Comparison of ENCODE assay signal across 26 cellular contexts in genomic region chr4:23718435-23718834, GRCh38.
DNase-seq lines count a peak whose midpoint lies in the region; ATAC-seq and TF ChIP-seq lines count a peak whose summit lies in the region.
"Had no signal": no experiment of that assay in that cellular context is flagged by ENCODE, and none has a peak within 500 bp of the region (broad histone marks: within the 10 kb centered on the region; RNA-seq: fewer than 3 reads in every experiment).

No MANE protein-coding gene starts in this region.

- H3K36me3 Mint-ChIP-seq in GM23338 (ENCODE audit: low read depth), result peaks cover 7% of the 10 kb centered on the region; the same call in 2 of the 3 replicates
- H3K36me3 Mint-ChIP-seq: CD14-positive monocyte; CD4-positive, alpha-beta memory T cell; CD4-positive, CD25-positive, alpha-beta regulatory T cell had no signal

- H2AFZ ChIP-seq in GM23338, result peak overlapping the region; percentile 72

- no peaks in the 10 kb centered on the region for H3K9me3 ChIP-seq in colonic mucosa
- H3K9me3 ChIP-seq in mucosa of descending colon, result no peaks in the 10 kb centered on the region
- H3K9me3 ChIP-seq: BE2C, BLaER1 had no signal

- H3K4me3 ChIP-seq in GM23338 (no peak overlapping the region), colonic mucosa (no peak overlapping the region), mucosa of descending colon (no peak overlapping the region), rectal smooth muscle tissue (ENCODE audit: low read length) (peak overlapping the region; percentile 36), lower leg skin (ENCODE audit: low read depth, poor library complexity, severe bottlenecking) (no peak overlapping the region)
- H3K4me3 ChIP-seq: BLaER1, GM12878 had no signal

- TF ChIP-seq POLR2A in lower leg skin (IDR thresholded peaks at IDR 0.05), result no peak

- no peak overlapping the region for H3K27ac Mint-ChIP-seq in GM23338
- H3K27ac Mint-ChIP-seq: CD14-positive monocyte; CD4-positive, alpha-beta memory T cell; CD4-positive, CD25-positive, alpha-beta regulatory T cell; CD8-positive, alpha-beta memory T cell had no signal

- peaks cover 8% of the 10 kb centered on the region for H3K4me1 Mint-ChIP-seq in GM23338
- H3K4me1 Mint-ChIP-seq: CD14-positive monocyte; CD4-positive, alpha-beta memory T cell; CD4-positive, CD25-positive, alpha-beta regulatory T cell; CD8-positive, alpha-beta memory T cell had no signal

- intact Hi-C loops in colonic mucosa (cut with DNase I), result no loop called here
- intact Hi-C loops in mucosa of descending colon (cut with DNase I, micrococcal nuclease), result no loop called here
- intact Hi-C loops in lower leg skin (cut with DNase I; ENCODE audit: low total_unique reads), result no loop called here

- H3K4me3 Mint-ChIP-seq in GM23338, result no peak overlapping the region
- H3K4me3 Mint-ChIP-seq: CD14-positive monocyte; CD4-positive, alpha-beta memory T cell; CD4-positive, CD25-positive, alpha-beta regulatory T cell; CD8-positive, alpha-beta memory T cell had no signal

- ATAC-seq in GM23338 (no peak), mucosa of descending colon (peak; percentile 79), HG02840 (IDR thresholded peaks at IDR 0.05; ENCODE audit: low FRiP score, unreplicated experiment) (no peak), HG03442 (IDR thresholded peaks at IDR 0.05; ENCODE audit: unreplicated experiment) (no peak)
- ATAC-seq: GM12878 had no signal

- DNase-seq in GM23338 (ENCODE audit: low spot score), result no peak
- DNase-seq in colonic mucosa, result no peak
- peak in 1 of 3 donors; percentile 32 for DNase-seq in mucosa of descending colon
- DNase-seq in lower leg skin (ENCODE audit: low spot score in 2 of 2), result no peak
- DNase-seq in stimulated activated naive CD4-positive, alpha-beta T cell (lab: John Stamatoyannopoulos, UW), result no peak
- DNase-seq: 8988T; ACHN; BE2C; C1 segment of cervical spinal cord; CD4-positive, alpha-beta memory T cell; CD4-positive, CD25-positive, alpha-beta regulatory T cell; CD8-positive, alpha-beta memory T cell; COR-L47; DMS 273 treated with DMSO at 0.1 percent for 48 hours; DMS153; DMS53; DMS79; DND-41; EL; GDM1 had no signal

- 88 to 96% methylated on average over 2 of the region's 2 CpGs for WGBS in lower leg skin, 2 donors

- no peak overlapping the region for H3K27ac ChIP-seq in GM23338 (ENCODE audit: low read depth)
- peak overlapping the region; percentile 73 for H3K27ac ChIP-seq in colonic mucosa
- no peak overlapping the region for H3K27ac ChIP-seq in rectal smooth muscle tissue (ENCODE audit: low read depth, low read length)
- H3K27ac ChIP-seq: BLaER1 had no signal

- H3K9me2 ChIP-seq in GM23338 (ENCODE audit: insufficient read depth), result peaks cover 5% of the 10 kb centered on the region

- TF ChIP-seq CTCF in GM23338 (conservative IDR thresholded peaks at IDR 0.05; ENCODE audit: low read depth in 2 of 2) (no peak), colonic mucosa (IDR thresholded peaks at IDR 0.05) (no peak), mucosa of descending colon (IDR thresholded peaks at IDR 0.05) (no peak), lower leg skin (IDR thresholded peaks at IDR 0.05) (no peak)

- H3F3A ChIP-seq in GM23338 (replicated peaks; ENCODE audit: low read depth), result no peaks in the 10 kb centered on the region

- peaks cover 5% of the 10 kb centered on the region; the same call in 1 of the 3 replicates for H3K9me3 Mint-ChIP-seq in GM23338

- H3K4me1 ChIP-seq in GM23338 (ENCODE audit: insufficient read depth), result no peaks in the 10 kb centered on the region
- H3K4me1 ChIP-seq in colonic mucosa, result peaks cover 3% of the 10 kb centered on the region
- peaks cover 6% of the 10 kb centered on the region for H3K4me1 ChIP-seq in mucosa of descending colon (ENCODE audit: low read depth)
- H3K4me1 ChIP-seq in rectal smooth muscle tissue (ENCODE audit: control insufficient read depth, insufficient read depth, low read length), result no peaks in the 10 kb centered on the region
- H3K4me1 ChIP-seq: BE2C, BLaER1 had no signal

- H3K79me2 ChIP-seq in GM23338 (replicated peaks; ENCODE audit: insufficient read depth), result no peaks in the 10 kb centered on the region

- no peaks in the 10 kb centered on the region for H3K36me3 ChIP-seq in GM23338 (ENCODE audit: insufficient read depth)
- no peaks in the 10 kb centered on the region for H3K36me3 ChIP-seq in colonic mucosa
- H3K36me3 ChIP-seq in mucosa of descending colon (ENCODE audit: low read depth), result no peaks in the 10 kb centered on the region
- H3K36me3 ChIP-seq in rectal smooth muscle tissue (ENCODE audit: control insufficient read depth, insufficient read depth, low read length), result no peaks in the 10 kb centered on the region
- H3K36me3 ChIP-seq: BE2C, BLaER1 had no signal

- H4K20me1 ChIP-seq in GM23338 (replicated peaks; ENCODE audit: insufficient read depth), result no peaks in the 10 kb centered on the region
- H4K20me1 ChIP-seq: BLaER1 had no signal

- no peak overlapping the region for H3K4me2 ChIP-seq in GM23338
- H3K4me2 ChIP-seq: BLaER1 had no signal

- H3K9ac ChIP-seq in colonic mucosa (ENCODE audit: low read depth in 2 of 2, low read length in 2 of 2) (peak overlapping the region in 1 of 2 donors; percentile 31), rectal smooth muscle tissue (ENCODE audit: low read length) (no peak overlapping the region)
- H3K9ac ChIP-seq: BLaER1 had no signal

- no peaks in the 10 kb centered on the region for H3K27me3 Mint-ChIP-seq in GM23338 (ENCODE audit: insufficient read depth, low read depth, poor library complexity)
- H3K27me3 Mint-ChIP-seq: CD4-positive, alpha-beta memory T cell; CD4-positive, CD25-positive, alpha-beta regulatory T cell; CD8-positive, alpha-beta memory T cell had no signal

- no peaks in the 10 kb centered on the region for H3K27me3 ChIP-seq in GM23338 (ENCODE audit: insufficient read depth)
- no peaks in the 10 kb centered on the region for H3K27me3 ChIP-seq in colonic mucosa
- H3K27me3 ChIP-seq in rectal smooth muscle tissue (ENCODE audit: control insufficient read depth, insufficient read depth, low read length), result no peaks in the 10 kb centered on the region
- H3K27me3 ChIP-seq: BE2C, BLaER1 had no signal

TF ChIP-seq in GM23338, 12 proteins besides CTCF, POLR2A, EP300 and RAD21 (continues in another document):
- TF ChIP-seq CREB1 (CRISPR knock-in tag; IDR thresholded peaks at IDR 0.05; ENCODE audit: low read depth), result no peak
- TF ChIP-seq NANOG (IDR thresholded peaks at IDR 0.05; ENCODE audit: borderline replicate concordance), result no peak
- TF ChIP-seq STAT1 (IDR thresholded peaks at IDR 0.05; ENCODE audit: unreplicated experiment), result no peak
- no peak for TF ChIP-seq EZH2 (IDR thresholded peaks at IDR 0.05; ENCODE audit: low read depth, unreplicated experiment)
- TF ChIP-seq, protein P1, sequence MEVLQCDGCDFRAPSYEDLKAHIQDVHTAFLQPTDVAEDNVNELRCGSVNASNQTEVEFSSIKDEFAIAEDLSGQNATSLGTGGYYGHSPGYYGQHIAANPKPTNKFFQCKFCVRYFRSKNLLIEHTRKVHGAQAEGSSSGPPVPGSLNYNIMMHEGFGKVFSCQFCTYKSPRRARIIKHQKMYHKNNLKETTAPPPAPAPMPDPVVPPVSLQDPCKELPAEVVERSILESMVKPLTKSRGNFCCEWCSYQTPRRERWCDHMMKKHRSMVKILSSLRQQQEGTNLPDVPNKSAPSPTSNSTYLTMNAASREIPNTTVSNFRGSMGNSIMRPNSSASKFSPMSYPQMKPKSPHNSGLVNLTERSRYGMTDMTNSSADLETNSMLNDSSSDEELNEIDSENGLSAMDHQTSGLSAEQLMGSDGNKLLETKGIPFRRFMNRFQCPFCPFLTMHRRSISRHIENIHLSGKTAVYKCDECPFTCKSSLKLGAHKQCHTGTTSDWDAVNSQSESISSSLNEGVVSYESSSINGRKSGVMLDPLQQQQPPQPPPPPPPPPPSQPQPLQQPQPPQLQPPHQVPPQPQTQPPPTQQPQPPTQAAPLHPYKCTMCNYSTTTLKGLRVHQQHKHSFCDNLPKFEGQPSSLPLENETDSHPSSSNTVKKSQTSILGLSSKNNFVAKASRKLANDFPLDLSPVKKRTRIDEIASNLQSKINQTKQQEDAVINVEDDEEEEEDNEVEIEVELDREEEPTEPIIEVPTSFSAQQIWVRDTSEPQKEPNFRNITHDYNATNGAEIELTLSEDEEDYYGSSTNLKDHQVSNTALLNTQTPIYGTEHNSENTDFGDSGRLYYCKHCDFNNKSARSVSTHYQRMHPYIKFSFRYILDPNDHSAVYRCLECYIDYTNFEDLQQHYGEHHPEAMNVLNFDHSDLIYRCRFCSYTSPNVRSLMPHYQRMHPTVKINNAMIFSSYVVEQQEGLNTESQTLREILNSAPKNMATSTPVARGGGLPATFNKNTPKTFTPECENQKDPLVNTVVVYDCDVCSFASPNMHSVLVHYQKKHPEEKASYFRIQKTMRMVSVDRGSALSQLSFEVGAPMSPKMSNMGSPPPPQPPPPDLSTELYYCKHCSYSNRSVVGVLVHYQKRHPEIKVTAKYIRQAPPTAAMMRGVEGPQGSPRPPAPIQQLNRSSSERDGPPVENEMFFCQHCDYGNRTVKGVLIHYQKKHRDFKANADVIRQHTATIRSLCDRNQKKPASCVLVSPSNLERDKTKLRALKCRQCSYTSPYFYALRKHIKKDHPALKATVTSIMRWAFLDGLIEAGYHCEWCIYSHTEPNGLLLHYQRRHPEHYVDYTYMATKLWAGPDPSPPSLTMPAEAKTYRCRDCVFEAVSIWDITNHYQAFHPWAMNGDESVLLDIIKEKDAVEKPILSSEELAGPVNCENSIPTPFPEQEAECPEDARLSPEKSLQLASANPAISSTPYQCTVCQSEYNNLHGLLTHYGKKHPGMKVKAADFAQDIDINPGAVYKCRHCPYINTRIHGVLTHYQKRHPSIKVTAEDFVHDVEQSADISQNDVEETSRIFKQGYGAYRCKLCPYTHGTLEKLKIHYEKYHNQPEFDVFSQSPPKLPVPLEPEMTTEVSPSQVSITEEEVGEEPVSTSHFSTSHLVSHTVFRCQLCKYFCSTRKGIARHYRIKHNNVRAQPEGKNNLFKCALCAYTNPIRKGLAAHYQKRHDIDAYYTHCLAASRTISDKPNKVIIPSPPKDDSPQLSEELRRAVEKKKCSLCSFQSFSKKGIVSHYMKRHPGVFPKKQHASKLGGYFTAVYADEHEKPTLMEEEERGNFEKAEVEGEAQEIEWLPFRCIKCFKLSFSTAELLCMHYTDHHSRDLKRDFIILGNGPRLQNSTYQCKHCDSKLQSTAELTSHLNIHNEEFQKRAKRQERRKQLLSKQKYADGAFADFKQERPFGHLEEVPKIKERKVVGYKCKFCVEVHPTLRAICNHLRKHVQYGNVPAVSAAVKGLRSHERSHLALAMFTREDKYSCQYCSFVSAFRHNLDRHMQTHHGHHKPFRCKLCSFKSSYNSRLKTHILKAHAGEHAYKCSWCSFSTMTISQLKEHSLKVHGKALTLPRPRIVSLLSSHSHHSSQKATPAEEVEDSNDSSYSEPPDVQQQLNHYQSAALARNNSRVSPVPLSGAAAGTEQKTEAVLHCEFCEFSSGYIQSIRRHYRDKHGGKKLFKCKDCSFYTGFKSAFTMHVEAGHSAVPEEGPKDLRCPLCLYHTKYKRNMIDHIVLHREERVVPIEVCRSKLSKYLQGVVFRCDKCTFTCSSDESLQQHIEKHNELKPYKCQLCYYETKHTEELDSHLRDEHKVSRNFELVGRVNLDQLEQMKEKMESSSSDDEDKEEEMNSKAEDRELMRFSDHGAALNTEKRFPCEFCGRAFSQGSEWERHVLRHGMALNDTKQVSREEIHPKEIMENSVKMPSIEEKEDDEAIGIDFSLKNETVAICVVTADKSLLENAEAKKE (CRISPR knock-in tag; IDR thresholded peaks at IDR 0.05), result no peak
